Comparison of ENCODE assay signal across 29 cellular contexts in genomic region chr3:59364471-59364870, GRCh38.
A peak's percentile ranks its signal among the peaks of the same experiment; 100 is the strongest.
DNase-seq lines count a peak whose midpoint lies in the region; ATAC-seq and TF ChIP-seq lines count a peak whose summit lies in the region.
"Had no signal": no experiment of that assay in that cellular context is flagged by ENCODE, and none has a peak within 500 bp of the region (broad histone marks: within the 10 kb centered on the region; RNA-seq: fewer than 3 reads in every experiment).

No MANE protein-coding gene starts in this region.

- no peak overlapping the region for H3K27ac Mint-ChIP-seq in activated T-cell treated with anti-CD3 and anti-CD28 coated beads, Interleukin-2, amount 50 U/mL, for 24 hours
- H3K27ac Mint-ChIP-seq: activated CD4-positive, alpha-beta T cell treated with anti-CD3 and anti-CD28 coated beads for 36 hours; nephron had no signal

- no peak overlapping the region for H3K9ac ChIP-seq in mammary epithelial cell (ENCODE audit: insufficient read depth, low read length)

- no peak for TF ChIP-seq CTCF in AG09309 (IDR thresholded peaks at IDR 0.05; ENCODE audit: control insufficient read depth, insufficient read depth, low read depth, low read length, missing control alignments)
- TF ChIP-seq CTCF in mammary epithelial cell (conservative IDR thresholded peaks at IDR 0.05 in 1 of 2, IDR thresholded peaks at IDR 0.05 in 1 of 2; ENCODE audit: extremely low read depth in 1 of 2, insufficient read depth in 1 of 2, low read depth in 1 of 2, low read length in 2 of 2) = no peak
- no peak for TF ChIP-seq CTCF in prostate gland (IDR thresholded peaks at IDR 0.05)

- no peaks in the 10 kb centered on the region for H3K27me3 Mint-ChIP-seq in activated T-cell treated with anti-CD3 and anti-CD28 coated beads, Interleukin-2, amount 50 U/mL, for 24 hours

- peaks cover 23% of the 10 kb centered on the region for H3K4me1 Mint-ChIP-seq in activated T-cell treated with anti-CD3 and anti-CD28 coated beads, Interleukin-2, amount 50 U/mL, for 24 hours (ENCODE audit: low read depth)

- H3K36me3 Mint-ChIP-seq in activated T-cell treated with anti-CD3 and anti-CD28 coated beads, Interleukin-2, amount 50 U/mL, for 24 hours (ENCODE audit: low read depth) = no peaks in the 10 kb centered on the region

- intact Hi-C loops in mammary epithelial cell (cut with micrococcal nuclease) (no loop called here), prostate gland (cut with DNase I) (no loop called here)

- 71% methylated on average over 4 of the region's 4 CpGs for WGBS in mammary epithelial cell (ENCODE audit: low coverage, missing lambda C conversion rate)
- 52% methylated on average over 4 of the region's 4 CpGs for WGBS in prostate gland

- H3K9me3 ChIP-seq in mammary epithelial cell (replicated peaks; ENCODE audit: insufficient read depth, low read length) = no peaks in the 10 kb centered on the region
- H3K9me3 ChIP-seq in prostate gland = no peaks in the 10 kb centered on the region
- H3K9me3 ChIP-seq: adrenal gland, esophagus squamous epithelium, ovary, right atrium auricular region had no signal

- no peak overlapping the region for H3K27ac ChIP-seq in mammary epithelial cell (ENCODE audit: insufficient read depth, low read depth, low read length)
- no peak overlapping the region for H3K27ac ChIP-seq in prostate gland
- H3K27ac ChIP-seq: adrenal gland, cardiac muscle cell, esophagus squamous epithelium, ovary, right atrium auricular region had no signal

- peaks cover 3% of the 10 kb centered on the region for H3K9me3 Mint-ChIP-seq in activated T-cell treated with anti-CD3 and anti-CD28 coated beads, Interleukin-2, amount 50 U/mL, for 24 hours

- BruUV-seq in mammary epithelial cell (replicated peaks; lab: Mats Ljungman, UMichigan) = no TSS peak

- no peaks in the 10 kb centered on the region for H3K27me3 ChIP-seq in mammary epithelial cell (ENCODE audit: insufficient read depth, low read length)
- no peaks in the 10 kb centered on the region for H3K27me3 ChIP-seq in prostate gland (replicated peaks; ENCODE audit: insufficient read depth)
- H3K27me3 ChIP-seq: adrenal gland, cardiac muscle cell, esophagus squamous epithelium, ovary, right atrium auricular region had no signal

- peak; percentile 46 for DNase-seq in AG09309 (ENCODE audit: low read depth)
- peak; percentile 2 for DNase-seq in LHCN-M2 (ENCODE audit: low read depth)
- peak; percentile 18 for DNase-seq in mammary epithelial cell
- DNase-seq in iris pigment epithelial cell (ENCODE audit: low read depth) = peak; percentile 80
- DNase-seq in prostate gland (ENCODE audit: low spot score) = no peak
- DNase-seq in activated T-cell treated with anti-CD3 and anti-CD28 coated beads, Interleukin-2, amount 50 U/mL, for 24 hours = no peak
- DNase-seq in NCI-H2029 (lab: John Stamatoyannopoulos, UW) = no peak
- DNase-seq: activated CD4-positive, alpha-beta T cell treated with anti-CD3 and anti-CD28 coated beads for 36 hours; activated naive CD4-positive, alpha-beta T cell; adrenal gland; C1 segment of cervical spinal cord; COR-L47; cortex of kidney; esophagus squamous epithelium; KG1; NCI-H1436 treated with DMSO at 0.1 percent for 48 hours; NCI-H2107; NCI-H510A; ovary; SHP77; stimulated activated CD4-positive, alpha-beta T cell treated with anti-CD3 and anti-CD28 coated beads, Interleukin-12 subunit alpha, Interleukin-12 subunit beta, amount 100 ng/mL, for 4 hours; stimulated activated CD4-positive, alpha-beta T cell treated with anti-CD3 and anti-CD28 coated beads, Interleukin-4, amount 100 ng/mL, for 1 hour; trophoblast cell had no signal

- no peak for ATAC-seq in HG03280 (IDR thresholded peaks at IDR 0.05; ENCODE audit: unreplicated experiment)
- ATAC-seq: activated CD4-positive, alpha-beta T cell treated with anti-CD3 and anti-CD28 coated beads for 36 hours; HCT116 had no signal

- H3K4me2 ChIP-seq in mammary epithelial cell (ENCODE audit: insufficient read depth, low read depth, low read length) = no peak overlapping the region

- TF ChIP-seq POLR2A in prostate gland (IDR thresholded peaks at IDR 0.05) = no peak

- H3K36me3 ChIP-seq in mammary epithelial cell (ENCODE audit: insufficient read depth, low read length) (no peaks in the 10 kb centered on the region), prostate gland (no peaks in the 10 kb centered on the region)
- H3K36me3 ChIP-seq: adrenal gland, cardiac muscle cell, esophagus squamous epithelium, ovary, right atrium auricular region had no signal

- no peak overlapping the region for H2AFZ ChIP-seq in mammary epithelial cell (ENCODE audit: low read depth, low read length)

- in situ Hi-C loops in mammary epithelial cell (cut with MboI; ENCODE audit: low sequenced_read_pairs in 2 of 2) = no loop called here

- H4K20me1 ChIP-seq in mammary epithelial cell (ENCODE audit: insufficient read depth, low read length) = no peaks in the 10 kb centered on the region

- no peak overlapping the region for H3K4me3 Mint-ChIP-seq in activated T-cell treated with anti-CD3 and anti-CD28 coated beads, Interleukin-2, amount 50 U/mL, for 24 hours
- H3K4me3 Mint-ChIP-seq: activated CD4-positive, alpha-beta T cell treated with anti-CD3 and anti-CD28 coated beads for 36 hours; nephron had no signal

- H3K4me3 ChIP-seq in AG09309 (ENCODE audit: control insufficient read depth, low read depth, low read length) (no peak overlapping the region), mammary epithelial cell (replicated peaks in 1 of 3; ENCODE audit: insufficient read depth in 1 of 3, low read depth in 2 of 3, low read length in 3 of 3) (no peak overlapping the region), prostate gland (no peak overlapping the region)
- H3K4me3 ChIP-seq: adrenal gland, cardiac muscle cell, esophagus squamous epithelium, lung, ovary, right atrium auricular region had no signal

- CTCF ChIA-PET in mammary epithelial cell (lab: Charles Lee; ENCODE audit: low non-redundant PET) = interaction anchor here (0.9 kb wide), 1 partner anchor 44 kb away, joined by 5 read pairs; no protein-coding TSS in a partner anchor

- dilution Hi-C loops in mammary epithelial cell (cut with HindIII; ENCODE audit: low sequenced_read_pairs) = no loop called here

- no peaks in the 10 kb centered on the region for H3K79me2 ChIP-seq in mammary epithelial cell (ENCODE audit: insufficient read depth, low read length)

- H3K4me1 ChIP-seq in mammary epithelial cell (ENCODE audit: insufficient read depth, low read length) = peaks cover 7% of the 10 kb centered on the region
- no peaks in the 10 kb centered on the region for H3K4me1 ChIP-seq in prostate gland (replicated peaks)
- H3K4me1 ChIP-seq: adrenal gland, esophagus squamous epithelium, right atrium auricular region had no signal

Comparison
In these comparisons a context has a peak if more than half of its experiments do, and no peak if none do; other contexts are left out.
1. DNase-seq: peak in AG09309 (single experiment), LHCN-M2 (single experiment), mammary epithelial cell (single experiment) and iris pigment epithelial cell (single experiment); none in prostate gland (single experiment), activated T-cell treated with anti-CD3 and anti-CD28 coated beads, Interleukin-2, amount 50 U/mL, for 24 hours (single experiment) and NCI-H2029 (single experiment).